In the genomic region with DNA sequence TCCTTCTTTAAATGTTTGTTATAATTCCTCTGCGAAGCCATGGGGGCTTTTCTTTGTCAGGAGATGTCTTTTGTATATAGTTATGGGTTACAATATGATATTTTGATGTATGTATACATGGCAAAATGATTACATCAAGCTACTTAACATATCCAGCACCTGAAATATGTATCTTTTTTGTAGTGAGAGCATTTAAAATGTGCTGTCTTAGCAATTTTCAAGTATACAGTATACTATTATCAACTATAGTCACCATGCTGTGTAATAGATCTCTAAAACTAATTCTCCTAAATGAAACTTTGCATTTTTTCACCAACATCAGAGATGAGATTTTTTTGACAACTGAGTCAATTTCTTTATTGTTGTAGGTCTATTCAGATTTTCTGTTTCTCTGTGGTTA, we compare ENCODE assay signal across 35 cellular contexts.
"Had no signal": no experiment of that assay in that cellular context is flagged by ENCODE, and none has a peak within 500 bp of the region (broad histone marks: within the 10 kb centered on the region; RNA-seq: fewer than 3 reads in every experiment).

No MANE protein-coding gene starts in this region.

- H3K9me3 ChIP-seq: MG63 had no signal

- H3K4me3 ChIP-seq: MG63 had no signal

- H3K36me3 ChIP-seq: MG63 had no signal

- H3K27me3 ChIP-seq: MG63 had no signal

- DNase-seq: Karpas-422, Kasumi-1, MG63, MM.1S, MV-4-11, NCI-H1048, NCI-H1092, NCI-H1092 treated with DMSO at 0.1 percent for 48 hours, NCI-H1105, NCI-H1105 treated with DMSO at 0.1 percent for 48 hours, NCI-H1417, NCI-H1417 treated with DMSO at 0.1 percent for 48 hours, NCI-H1436, NCI-H1436 treated with DMSO at 0.1 percent for 48 hours, NCI-H146, NCI-H1694, NCI-H1694 treated with DMSO at 0.1 percent for 48 hours, NCI-H187, NCI-H187 treated with DMSO at 0.1 percent for 48 hours, NCI-H1930, NCI-H2029, NCI-H2081, NCI-H2081 treated with DMSO at 0.1 percent for 48 hours, NCI-H2107, NCI-H2171, NCI-H2171 treated with DMSO at 0.1 percent for 48 hours, NCI-H2227 treated with DMSO at 0.1 percent for 48 hours, NCI-H226, NCI-H345, NCI-H446, NCI-H446 treated with DMSO at 0.1 percent for 48 hours, NCI-H510A, NCI-H510A treated with DMSO at 0.1 percent for 48 hours, NCI-H524, NCI-H524 treated with DMSO at 0.1 percent for 48 hours had no signal
